Comparison of ENCODE assay signal across 19 cellular contexts in genomic region chr20:62243906-62244515, GRCh38. TPM values are rescaled to one million over a fixed set of nuclear protein-coding genes. Genes with fewer than 3 reads are reported as not detected.
DNase-seq lines count a peak whose midpoint lies in the region; ATAC-seq, FAIRE-seq and TF ChIP-seq lines count a peak whose summit lies in the region.
"Had no signal": no experiment of that assay in that cellular context is flagged by ENCODE, and none has a peak within 500 bp of the region (broad histone marks: within the 10 kb centered on the region; RNA-seq: fewer than 3 reads in every experiment).

No MANE protein-coding gene starts in this region.

- H3K36me3 Mint-ChIP-seq in activated naive CD4-positive, alpha-beta T cell treated with anti-CD3 and anti-CD28 coated beads for 36 hours (ENCODE audit: low read depth) = no peaks in the 10 kb centered on the region
- H3K36me3 Mint-ChIP-seq in activated naive CD4-positive, alpha-beta T cell treated with anti-CD3 and anti-CD28 coated beads, Interleukin-2, amount 10 ng/mL, durations not matched to agents 7 days and 5 days = peaks cover 6% of the 10 kb centered on the region

- no peak for FAIRE-seq in K562 (lab: Jason Lieb, UNC)

- peak overlapping the region; percentile 8 for H3K27ac Mint-ChIP-seq in activated naive CD4-positive, alpha-beta T cell treated with anti-CD3 and anti-CD28 coated beads for 36 hours
- H3K27ac Mint-ChIP-seq in activated naive CD4-positive, alpha-beta T cell treated with anti-CD3 and anti-CD28 coated beads, Interleukin-2, amount 10 ng/mL, durations not matched to agents 7 days and 5 days = no peak overlapping the region

- ATAC-seq in K562 (no peak), HG03460 (IDR thresholded peaks at IDR 0.05; ENCODE audit: unreplicated experiment) (no peak)

- H3K4me3 ChIP-seq in K562 (no peak overlapping the region), parathyroid adenoma (ENCODE audit: low read depth, low read length) (no peak overlapping the region), transverse colon (no peak overlapping the region)
- H3K4me3 ChIP-seq: Peyer's patch had no signal

- no peak for TF ChIP-seq RAD21 in K562 (CRISPR knock-in tag; conservative IDR thresholded peaks at IDR 0.05 in 1 of 2, IDR thresholded peaks at IDR 0.05 in 1 of 2)

- H3K4me2 ChIP-seq in K562 (ENCODE audit: insufficient read depth, low read length) = no peak overlapping the region
- no peak overlapping the region for H3K4me2 ChIP-seq in parathyroid adenoma (ENCODE audit: low read length)

- no peak for TF ChIP-seq EP300 in K562 (IDR thresholded peaks at IDR 0.05; ENCODE audit: low read length)
- no peak for TF ChIP-seq EP300 in transverse colon (IDR thresholded peaks at IDR 0.05; ENCODE audit: low read depth)

- H3K79me2 ChIP-seq in K562 (ENCODE audit: control insufficient read depth, insufficient read depth, low read length) = peaks cover 46% of the 10 kb centered on the region
- H3K79me2 ChIP-seq in parathyroid adenoma = peaks cover 80% of the 10 kb centered on the region

- in situ Hi-C loops in K562 (cut with MboI) (no loop called here), transverse colon (cut with MboI; ENCODE audit: low pct_ligation_motif_present in 1 of 4, low pct_unique_long_range_greater_than_20kb in 1 of 4, low sequenced_read_pairs in 3 of 4) (no loop called here)

- no peak overlapping the region for H3K27ac ChIP-seq in K562 (ENCODE audit: extremely low read depth, low read depth, low read length)
- H3K27ac ChIP-seq in parathyroid adenoma = peak overlapping the region; percentile 67
- no peak overlapping the region for H3K27ac ChIP-seq in transverse colon
- H3K27ac ChIP-seq: 22Rv1 had no signal

- no TSS peak for BruUV-seq in K562 (replicated peaks; lab: Mats Ljungman, UMichigan)

- no peak overlapping the region for H2AFZ ChIP-seq in K562 (ENCODE audit: low read depth, low read length)
- H2AFZ ChIP-seq in parathyroid adenoma = no peak overlapping the region

- peaks cover 66% of the 10 kb centered on the region for H4K20me1 ChIP-seq in K562 (replicated peaks; ENCODE audit: control insufficient read depth, insufficient read depth, low read length)

- no peaks in the 10 kb centered on the region for H3K9me1 ChIP-seq in K562 (ENCODE audit: control insufficient read depth, insufficient read depth, low read length)

- TF ChIP-seq CTCF in K562 (IDR thresholded peaks at IDR 0.05 in 2 of 3, conservative IDR thresholded peaks at IDR 0.05 in 1 of 3; ENCODE audit: insufficient read depth in 2 of 3, low read depth in 1 of 3, low read length in 3 of 3) (no peak), parathyroid adenoma (IDR thresholded peaks at IDR 0.05) (no peak), transverse colon (IDR thresholded peaks at IDR 0.05) (no peak)

- H3K27me3 Mint-ChIP-seq in activated naive CD4-positive, alpha-beta T cell treated with anti-CD3 and anti-CD28 coated beads for 36 hours (ENCODE audit: low read depth) = no peaks in the 10 kb centered on the region
- no peaks in the 10 kb centered on the region for H3K27me3 Mint-ChIP-seq in activated naive CD4-positive, alpha-beta T cell treated with anti-CD3 and anti-CD28 coated beads, Interleukin-2, amount 10 ng/mL, durations not matched to agents 7 days and 5 days

- H3K9ac ChIP-seq in K562 (ENCODE audit: insufficient read depth in 1 of 2, low read depth in 2 of 2, low read length in 2 of 2) (peak overlapping the region in 1 of 2 experiments; percentile 59; a peak in 1 of 4 replicates), parathyroid adenoma (no peak overlapping the region)

- intact Hi-C loops in activated naive CD4-positive, alpha-beta T cell treated with anti-CD3 and anti-CD28 coated beads for 36 hours (cut with micrococcal nuclease) = no loop called here
- intact Hi-C loops in K562 (cut with micrococcal nuclease) (no loop called here), transverse colon (cut with DNase I; ENCODE audit: low total_unique reads) (loop anchor here (10.0 kb wide), 1 partner anchor 479 kb away; no protein-coding TSS in a partner anchor)

- H3K9me3 ChIP-seq in K562 (replicated peaks; ENCODE audit: control insufficient read depth, insufficient read depth, low read depth, low read length) (no peaks in the 10 kb centered on the region), parathyroid adenoma (ENCODE audit: control insufficient read depth, low read length) (no peaks in the 10 kb centered on the region), transverse colon (no peaks in the 10 kb centered on the region)
- H3K9me3 ChIP-seq: Peyer's patch had no signal

- 79% methylated on average over 15 of the region's 21 CpGs for WGBS in K562 (ENCODE audit: insufficient coverage, low coverage, missing lambda C conversion rate)
- WGBS in transverse colon (ENCODE audit: low coverage in 1 of 2), 2 donors = 87 to 100% methylated on average over 2 to 21 of the region's 21 CpGs

- H3K4me1 ChIP-seq in K562 (replicated peaks in 1 of 2; ENCODE audit: control insufficient read depth in 2 of 2, insufficient read depth in 2 of 2, low read length in 2 of 2) (peaks cover 2 to 43% of the 10 kb centered on the region in 2 experiments; a peak in 3 of 5 replicates), parathyroid adenoma (peaks cover 25% of the 10 kb centered on the region), transverse colon (peaks cover 15 to 53% (median 24%) of the 10 kb centered on the region in 4 donors)

- CTCF ChIA-PET in activated naive CD4-positive, alpha-beta T cell treated with anti-CD3 and anti-CD28 coated beads for 36 hours (lab: Charles Lee) = no interaction called here
- CTCF ChIA-PET in activated naive CD4-positive, alpha-beta T cell treated with anti-CD3 and anti-CD28 coated beads, Interleukin-2, amount 10 ng/mL, durations not matched to agents 7 days and 5 days (lab: Charles Lee) = no interaction called here
- CTCF ChIA-PET in K562 (lab: Yijun Ruan, JAX; ENCODE audit: low intra/inter-chr PET ratio) = no interaction called here

- no peaks in the 10 kb centered on the region for H3K27me3 ChIP-seq in K562 (ENCODE audit: control insufficient read depth in 2 of 2, insufficient read depth in 2 of 2, low read length in 2 of 2)
- H3K27me3 ChIP-seq in parathyroid adenoma (ENCODE audit: control insufficient read depth, insufficient read depth, low read length) = no peaks in the 10 kb centered on the region
- H3K27me3 ChIP-seq in transverse colon = no peaks in the 10 kb centered on the region
- H3K27me3 ChIP-seq: Peyer's patch had no signal

- H3K4me1 Mint-ChIP-seq in activated naive CD4-positive, alpha-beta T cell treated with anti-CD3 and anti-CD28 coated beads for 36 hours (ENCODE audit: low read depth) = peaks cover 42% of the 10 kb centered on the region
- peaks cover 36% of the 10 kb centered on the region for H3K4me1 Mint-ChIP-seq in activated naive CD4-positive, alpha-beta T cell treated with anti-CD3 and anti-CD28 coated beads, Interleukin-2, amount 10 ng/mL, durations not matched to agents 7 days and 5 days

- no peak for TF ChIP-seq POLR2A in K562 (conservative IDR thresholded peaks at IDR 0.05)
- no peak for TF ChIP-seq POLR2A in transverse colon (IDR thresholded peaks at IDR 0.05)

- POLR2A ChIA-PET in K562 (lab: Yijun Ruan, JAX) = interaction anchor here (0.5 to 0.6 kb wide), 3 partner anchors 9 to 139 kb away, joined by 3 to 4 read pairs (median 3); no protein-coding TSS in a partner anchor

- no peaks in the 10 kb centered on the region for H3K9me3 Mint-ChIP-seq in activated naive CD4-positive, alpha-beta T cell treated with anti-CD3 and anti-CD28 coated beads for 36 hours
- H3K9me3 Mint-ChIP-seq in activated naive CD4-positive, alpha-beta T cell treated with anti-CD3 and anti-CD28 coated beads, Interleukin-2, amount 10 ng/mL, durations not matched to agents 7 days and 5 days = no peaks in the 10 kb centered on the region

- no peak for DNase-seq in activated naive CD4-positive, alpha-beta T cell treated with anti-CD3 and anti-CD28 coated beads for 36 hours
- DNase-seq in activated naive CD4-positive, alpha-beta T cell treated with anti-CD3 and anti-CD28 coated beads, Interleukin-2, amount 10 ng/mL, durations not matched to agents 7 days and 5 days = no peak
- DNase-seq in GF-D8 (lab: John Stamatoyannopoulos, UW) = peak; percentile 19
- DNase-seq in K562 (ENCODE audit: extremely low read depth in 1 of 4, low spot score in 3 of 4) = no peak
- DNase-seq in transverse colon = no peak
- DNase-seq in NCI-H2029 treated with DMSO at 0.1 percent for 48 hours (lab: John Stamatoyannopoulos, UW) = no peak
- DNase-seq: DMS 273 treated with DMSO at 0.1 percent for 48 hours, IMR-90, MV-4-11, NCI-H1417 treated with DMSO at 0.1 percent for 48 hours, NCI-H2029, NCI-H510A had no signal

- H3K36me3 ChIP-seq in K562 (ENCODE audit: control insufficient read depth, insufficient read depth, low read length) (peaks cover 18% of the 10 kb centered on the region; the same call in 2 of the 3 replicates), parathyroid adenoma (ENCODE audit: control insufficient read depth, insufficient read depth, low read length) (no peaks in the 10 kb centered on the region), transverse colon (no peaks in the 10 kb centered on the region)
- H3K36me3 ChIP-seq: Peyer's patch had no signal

- H3K4me3 Mint-ChIP-seq in activated naive CD4-positive, alpha-beta T cell treated with anti-CD3 and anti-CD28 coated beads for 36 hours = no peak overlapping the region
- H3K4me3 Mint-ChIP-seq in activated naive CD4-positive, alpha-beta T cell treated with anti-CD3 and anti-CD28 coated beads, Interleukin-2, amount 10 ng/mL, durations not matched to agents 7 days and 5 days = no peak overlapping the region

RNA-seq across cellular contexts. Expression of gene OSBPL2, which starts 5.7 kb away (rescaled TPM):
- total RNA-seq in activated naive CD4-positive, alpha-beta T cell treated with anti-CD3 and anti-CD28 coated beads for 36 hours = 10 to 100 TPM; 23.6 to 24.7 TPM
- 144 and 173 TPM in 2 replicates for total RNA-seq in K562 (2011; cell fraction: chromatin; rRNA removed; ENCODE audit: low replicate concordance)
- 69.5 and 70.9 TPM in 2 replicates for total RNA-seq in K562 (2011; cell fraction: nucleolus; rRNA removed)
- total RNA-seq in K562 (2011; cell fraction: nucleoplasm; rRNA removed) = 130 and 148 TPM in 2 replicates
- total RNA-seq in K562 (2014; rRNA removed) (14.4 and 18.2 TPM in 2 replicates), K562 (2014; rRNA removed; fragmentation: Illumina TruSeq; extraction: Trizol) (14.0 and 16.1 TPM in 2 replicates), K562 (2015; rRNA removed; fragmentation: Illumina TruSeq; extraction: Trizol) (13.0 and 14.1 TPM in 2 replicates), K562 (2021) (23.0 and 25.6 TPM in 2 replicates), transverse colon (100 to 1,000 TPM in 1 of 4 donors, 10 to 100 TPM in 3; 36.2 to 101 (median 73.3) TPM)
- polyA plus RNA-seq in K562 (2011; rRNA removed) (11.2 and 18.0 TPM in 2 replicates), K562 (2014; fragmentation: Illumina TruSeq; extraction: Trizol) (19.9 and 21.1 TPM in 2 replicates), K562 (2014; fragmentation: Nextera tagmentation; extraction: Ambion mirVana) (1 to 10 TPM; 2.5 to 3.5 TPM), K562 (2014; rRNA removed) (15.2 and 16.9 TPM in 2 replicates)
- polyA plus RNA-seq in K562 (2011; cell fraction: cytosol; rRNA removed) = 7.4 and 12.4 TPM in 2 replicates
- 75.1 and 90.2 TPM in 2 replicates for polyA plus RNA-seq in K562 (2011; cell fraction: nucleus; rRNA removed)
- polyA plus RNA-seq in K562 (2012) = 15.0 and 24.7 TPM in 2 replicates
- polyA minus RNA-seq in K562 (2011; rRNA and poly(A)+ RNA removed) = 73.7 and 99.1 TPM in 2 replicates
- 7.7 and 10.5 TPM in 2 replicates for polyA minus RNA-seq in K562 (2011; cell fraction: cytosol; rRNA and poly(A)+ RNA removed)
- 19.9 and 34.7 TPM in 2 replicates for polyA minus RNA-seq in K562 (2011; cell fraction: nucleus; rRNA and poly(A)+ RNA removed)

RNA-seq across cellular contexts. Expression of gene HRH3, which starts 23.9 kb away (rescaled TPM):
- not detected for total RNA-seq in activated naive CD4-positive, alpha-beta T cell treated with anti-CD3 and anti-CD28 coated beads for 36 hours
- total RNA-seq in K562 (2011; cell fraction: chromatin; rRNA removed; ENCODE audit: low replicate concordance) = not detected in 2 replicates
- not detected in 2 replicates for total RNA-seq in K562 (2011; cell fraction: nucleolus; rRNA removed)
- total RNA-seq in K562 (2011; cell fraction: nucleoplasm; rRNA removed) = not detected in 2 replicates
- total RNA-seq in K562 (2014; rRNA removed) (not detected in 2 replicates), K562 (2014; rRNA removed; fragmentation: Illumina TruSeq; extraction: Trizol) (not detected in 2 replicates), K562 (2015; rRNA removed; fragmentation: Illumina TruSeq; extraction: Trizol) (not detected in 2 replicates), K562 (2021) (not detected in 2 replicates), transverse colon (not detected)
- polyA plus RNA-seq in K562 (2011; rRNA removed) (not detected in 2 replicates), K562 (2014; fragmentation: Illumina TruSeq; extraction: Trizol) (not detected in 2 replicates), K562 (2014; fragmentation: Nextera tagmentation; extraction: Ambion mirVana) (not detected), K562 (2014; rRNA removed) (not detected in 2 replicates)
- polyA plus RNA-seq in K562 (2011; cell fraction: cytosol; rRNA removed) = not detected in 2 replicates
- not detected in 2 replicates for polyA plus RNA-seq in K562 (2011; cell fraction: nucleus; rRNA removed)
- not detected in 2 replicates for polyA plus RNA-seq in K562 (2012)
- polyA minus RNA-seq in K562 (2011; rRNA and poly(A)+ RNA removed) = not detected in 2 replicates
- not detected in 2 replicates for polyA minus RNA-seq in K562 (2011; cell fraction: cytosol; rRNA and poly(A)+ RNA removed)
- not detected in 2 replicates for polyA minus RNA-seq in K562 (2011; cell fraction: nucleus; rRNA and poly(A)+ RNA removed)
- total RNA-seq: Daoy, IMR-90, LHCN-M2 had no signal
- polyA plus RNA-seq: BJ, IMR-90 had no signal

RNA-seq across cellular contexts. Expression of gene ADRM1, which starts 58.8 kb away (rescaled TPM):
- total RNA-seq in activated naive CD4-positive, alpha-beta T cell treated with anti-CD3 and anti-CD28 coated beads for 36 hours = 10 to 100 TPM; 77.4 to 81.5 TPM
- 21.6 and 87.3 TPM in 2 replicates for total RNA-seq in K562 (2011; cell fraction: chromatin; rRNA removed; ENCODE audit: low replicate concordance)
- total RNA-seq in K562 (2011; cell fraction: nucleolus; rRNA removed) = 87.6 and 87.7 TPM in 2 replicates
- 41.0 and 41.6 TPM in 2 replicates for total RNA-seq in K562 (2011; cell fraction: nucleoplasm; rRNA removed)
- total RNA-seq in K562 (2014; rRNA removed) (223 and 261 TPM in 2 replicates), K562 (2014; rRNA removed; fragmentation: Illumina TruSeq; extraction: Trizol) (22.5 and 32.1 TPM in 2 replicates), K562 (2015; rRNA removed; fragmentation: Illumina TruSeq; extraction: Trizol) (125 and 136 TPM in 2 replicates), K562 (2021) (159 and 160 TPM in 2 replicates), transverse colon (100 to 1,000 TPM in 3 of 4 donors, 10 to 100 TPM in 1; 41.8 to 126 (median 109) TPM)
- polyA plus RNA-seq in K562 (2011; rRNA removed) (57.6 and 67.4 TPM in 2 replicates), K562 (2014; fragmentation: Illumina TruSeq; extraction: Trizol) (49.3 and 107 TPM in 2 replicates), K562 (2014; fragmentation: Nextera tagmentation; extraction: Ambion mirVana) (10 to 100 TPM in 1 of 2 experiments, 1 to 10 TPM in 1; 5.0 to 21.6 TPM), K562 (2014; rRNA removed) (192 and 201 TPM in 2 replicates)
- polyA plus RNA-seq in K562 (2011; cell fraction: cytosol; rRNA removed) = 69.2 and 237 TPM in 2 replicates
- polyA plus RNA-seq in K562 (2011; cell fraction: nucleus; rRNA removed) = 65.6 and 116 TPM in 2 replicates
- 109 and 153 TPM in 2 replicates for polyA plus RNA-seq in K562 (2012)
- polyA minus RNA-seq in K562 (2011; rRNA and poly(A)+ RNA removed) = 16.1 and 32.6 TPM in 2 replicates
- polyA minus RNA-seq in K562 (2011; cell fraction: cytosol; rRNA and poly(A)+ RNA removed) = 51.8 and 55.0 TPM in 2 replicates
- 42.8 and 44.0 TPM in 2 replicates for polyA minus RNA-seq in K562 (2011; cell fraction: nucleus; rRNA and poly(A)+ RNA removed)
